ENCODE assay signal across 8 cellular contexts in the genomic region with DNA sequence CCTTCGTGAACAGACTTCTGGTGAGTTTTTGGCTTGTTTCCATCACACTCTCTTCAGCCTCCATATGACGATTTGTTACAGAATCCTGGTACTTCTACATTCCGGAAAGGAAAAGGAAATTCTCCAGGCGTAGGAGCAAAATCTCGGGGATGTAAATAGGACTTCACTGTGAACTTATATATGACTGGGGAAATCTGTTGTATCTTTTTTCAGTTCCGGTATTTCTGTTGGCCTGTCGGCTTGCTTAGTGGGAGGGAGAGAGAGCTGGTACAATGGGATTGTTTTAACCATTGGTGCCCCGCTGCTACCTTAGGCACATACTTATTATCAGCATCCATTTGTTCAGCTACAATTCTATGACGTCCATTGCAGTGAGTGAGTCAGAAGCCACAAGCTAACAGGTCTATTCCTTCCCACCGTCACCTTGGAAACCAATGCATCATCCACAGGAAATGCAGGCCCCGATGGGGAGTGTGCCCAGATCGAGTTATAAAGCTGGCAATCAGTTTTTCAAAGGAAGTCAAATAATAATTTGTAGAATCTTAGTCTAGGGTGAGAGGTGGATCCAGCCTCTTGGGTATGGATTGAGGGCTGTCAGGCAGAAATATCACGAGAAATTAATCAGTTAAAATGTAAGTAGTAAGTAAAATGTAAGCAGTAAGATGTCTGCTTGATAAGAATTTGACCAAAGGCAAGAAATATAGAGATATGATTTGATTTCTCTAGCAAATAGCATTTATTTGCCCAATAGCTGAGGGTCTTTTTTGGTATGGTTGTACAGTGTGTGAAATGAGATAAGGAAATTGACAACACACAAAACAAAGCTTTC.
DNase-seq lines count a peak whose midpoint lies in the region; ATAC-seq, FAIRE-seq and TF ChIP-seq lines count a peak whose summit lies in the region.

No MANE protein-coding gene starts in this region.

- H3K4me2 ChIP-seq in DND-41 (ENCODE audit: insufficient read depth, low read length), result peak overlapping the region; percentile 47

- TF ChIP-seq CTCF in DND-41 (IDR thresholded peaks at IDR 0.05; ENCODE audit: borderline replicate concordance, extremely low read depth, low read length, poor library complexity, severe bottlenecking), result no peak
- no peak for TF ChIP-seq CTCF in Peyer's patch (IDR thresholded peaks at IDR 0.05)
- TF ChIP-seq CTCF in left ventricle myocardium inferior (IDR thresholded peaks at IDR 0.05; ENCODE audit: borderline replicate concordance), result no peak
- TF ChIP-seq CTCF in kidney (IDR thresholded peaks at IDR 0.05; ENCODE audit: borderline replicate concordance, extremely low read depth, insufficient read depth), result no peak

- no peaks in the 10 kb centered on the region for H3K9me3 ChIP-seq in DND-41 (ENCODE audit: insufficient read depth, low read length, severe bottlenecking)
- no peaks in the 10 kb centered on the region for H3K9me3 ChIP-seq in Peyer's patch
- no peaks in the 10 kb centered on the region for H3K9me3 ChIP-seq in left ventricle myocardium inferior (replicated peaks)
- no peaks in the 10 kb centered on the region for H3K9me3 ChIP-seq in kidney (ENCODE audit: control insufficient read depth in 1 of 2, low read length in 2 of 2)

- H3K9ac ChIP-seq in DND-41 (ENCODE audit: low read depth, low read length), result 0 out of 2 replicates have a peak overlapping the region, but pooled peaks have one; percentile 19
- no peak overlapping the region for H3K9ac ChIP-seq in kidney (ENCODE audit: low read length in 2 of 2)

- peaks cover 40% of the 10 kb centered on the region for H3K4me1 ChIP-seq in DND-41 (ENCODE audit: insufficient read depth, low read length)
- H3K4me1 ChIP-seq in Peyer's patch, result peaks cover 0 to 4% (median 0%) of the 10 kb centered on the region in 4 donors
- H3K4me1 ChIP-seq in left ventricle myocardium inferior, result peaks cover 24% of the 10 kb centered on the region
- H3K4me1 ChIP-seq in kidney (ENCODE audit: control insufficient read depth in 1 of 2, insufficient read depth in 1 of 2, low read depth in 1 of 2, low read length in 2 of 2), result no peaks in the 10 kb centered on the region

- H3K79me2 ChIP-seq in DND-41 (ENCODE audit: insufficient read depth, low read length), result no peaks in the 10 kb centered on the region

- peak; percentile 63 for ATAC-seq in DND-41 (ENCODE audit: insufficient read depth, low read depth)
- ATAC-seq in GM21576 (IDR thresholded peaks at IDR 0.05; ENCODE audit: unreplicated experiment), result no peak
- no peak for ATAC-seq in GM21381 (IDR thresholded peaks at IDR 0.05; ENCODE audit: unreplicated experiment)

- peak; percentile 80 for DNase-seq in DND-41
- DNase-seq in Peyer's patch, result peak in 2 of 3 donors; percentile 27 to 73
- peak; percentile 68 for DNase-seq in activated gamma-delta T cell treated with anti-CD3 and anti-CD28 coated beads, Interleukin-2, amount 50 U/mL, for 16 hours (ENCODE audit: low read depth)
- no peak for DNase-seq in left ventricle myocardium inferior
- peak; percentile 25 to 49 for DNase-seq in stimulated activated CD4-positive, alpha-beta T cell treated with anti-CD3 and anti-CD28 coated beads, Interleukin-15, amount 100 ng/mL, for 1 hour (ENCODE audit: low read depth in 1 of 2, low spot score in 1 of 2)
- DNase-seq in kidney, result no peak

- H3K36me3 ChIP-seq in DND-41 (ENCODE audit: insufficient read depth, low read length) (no peaks in the 10 kb centered on the region), Peyer's patch (no peaks in the 10 kb centered on the region), left ventricle myocardium inferior (no peaks in the 10 kb centered on the region), kidney (ENCODE audit: control insufficient read depth in 1 of 2, insufficient read depth in 2 of 2, low read length in 2 of 2) (no peaks in the 10 kb centered on the region)

- H3K27ac ChIP-seq in DND-41 (ENCODE audit: low read length) (peak overlapping the region; percentile 36), Peyer's patch (peak overlapping the region in 2 of 4 donors; percentile 13 to 17), left ventricle myocardium inferior (replicated peaks) (peak overlapping the region; percentile 54), kidney (ENCODE audit: low read depth in 2 of 2, low read length in 2 of 2) (peak overlapping the region in 1 of 2 donors; percentile 5)

- FAIRE-seq in kidney (lab: Jason Lieb, UNC), result no peak

- peak overlapping the region; percentile 51 for H2AFZ ChIP-seq in DND-41 (ENCODE audit: low read depth, low read length)

- no peak for TF ChIP-seq POLR2A in Peyer's patch (IDR thresholded peaks at IDR 0.05)

- intact Hi-C loops in left ventricle myocardium inferior (cut with micrococcal nuclease) (no loop called here), kidney (cut with DNase I) (no loop called here)

- H4K20me1 ChIP-seq in DND-41 (ENCODE audit: insufficient read depth, low read length), result no peaks in the 10 kb centered on the region

- H3K4me3 ChIP-seq in DND-41 (ENCODE audit: low read depth in 1 of 2, low read length in 2 of 2) (no peak overlapping the region), Peyer's patch (no peak overlapping the region), left ventricle myocardium inferior (no peak overlapping the region), kidney (ENCODE audit: low read length in 2 of 2) (no peak overlapping the region)

- H3K27me3 ChIP-seq in DND-41 (ENCODE audit: insufficient read depth, low read length, poor library complexity), result no peaks in the 10 kb centered on the region
- H3K27me3 ChIP-seq in Peyer's patch, result no peaks in the 10 kb centered on the region
- no peaks in the 10 kb centered on the region for H3K27me3 ChIP-seq in left ventricle myocardium inferior (ENCODE audit: low read depth)

Comparison
In these comparisons a context has a peak if more than half of its experiments do, and no peak if none do; other contexts are left out.
1. DNase-seq: peak in DND-41 (single experiment), Peyer's patch (2 of 3), activated gamma-delta T cell treated with anti-CD3 and anti-CD28 coated beads, Interleukin-2, amount 50 U/mL, for 16 hours (single experiment) and stimulated activated CD4-positive, alpha-beta T cell treated with anti-CD3 and anti-CD28 coated beads, Interleukin-15, amount 100 ng/mL, for 1 hour (2 of 2); none in left ventricle myocardium inferior (single experiment) and kidney (single experiment).